In genomic region chr15:58472821-58473581, GRCh38 we compare ENCODE assay signal across 8 cellular contexts. TPM values are rescaled to one million over a fixed set of nuclear protein-coding genes. Genes with fewer than 3 reads are reported as not detected.
A peak's percentile ranks its signal among the peaks of the same experiment; 100 is the strongest.
DNase-seq lines count a peak whose midpoint lies in the region; ATAC-seq lines count a peak whose summit lies in the region.

No MANE protein-coding gene starts in this region.

- H3K27ac Mint-ChIP-seq in activated CD4-positive, alpha-beta T cell treated with anti-CD3 and anti-CD28 coated beads, Interleukin-2, amount 10 ng/mL, durations not matched to agents 7 days and 5 days = peak overlapping the region; percentile 92
- peak overlapping the region; percentile 90 to 97 (median 92) for H3K27ac Mint-ChIP-seq in immature natural killer cell

- CTCF ChIA-PET in activated CD4-positive, alpha-beta T cell treated with anti-CD3 and anti-CD28 coated beads, Interleukin-2, amount 10 ng/mL, durations not matched to agents 7 days and 5 days (lab: Charles Lee) = interaction anchor here (1.0 to 3.5 kb wide), 4 partner anchors 13 to 62 kb away, joined by 3 to 14 read pairs (median 5); no protein-coding TSS in a partner anchor

- peak overlapping the region; percentile 26 for H3K4me3 Mint-ChIP-seq in activated CD4-positive, alpha-beta T cell treated with anti-CD3 and anti-CD28 coated beads, Interleukin-2, amount 10 ng/mL, durations not matched to agents 7 days and 5 days
- peak overlapping the region; percentile 73 to 83 (median 81) for H3K4me3 Mint-ChIP-seq in immature natural killer cell

- H3K36me3 Mint-ChIP-seq in activated CD4-positive, alpha-beta T cell treated with anti-CD3 and anti-CD28 coated beads, Interleukin-2, amount 10 ng/mL, durations not matched to agents 7 days and 5 days (ENCODE audit: low read depth) = peaks cover 12% of the 10 kb centered on the region
- no peaks in the 10 kb centered on the region for H3K36me3 Mint-ChIP-seq in immature natural killer cell

- H3K4me1 Mint-ChIP-seq in activated CD4-positive, alpha-beta T cell treated with anti-CD3 and anti-CD28 coated beads, Interleukin-2, amount 10 ng/mL, durations not matched to agents 7 days and 5 days = peaks cover 62% of the 10 kb centered on the region
- H3K4me1 Mint-ChIP-seq in immature natural killer cell = peaks cover 69 to 73% of the 10 kb centered on the region in 2 donors

- H3K27me3 Mint-ChIP-seq in activated CD4-positive, alpha-beta T cell treated with anti-CD3 and anti-CD28 coated beads, Interleukin-2, amount 10 ng/mL, durations not matched to agents 7 days and 5 days = no peaks in the 10 kb centered on the region
- peaks cover 0 to 2% (median 2%) of the 10 kb centered on the region in 3 donors for H3K27me3 Mint-ChIP-seq in immature natural killer cell (ENCODE audit: low read depth in 3 of 3)

- peaks cover 2% of the 10 kb centered on the region for H3K9me3 Mint-ChIP-seq in activated CD4-positive, alpha-beta T cell treated with anti-CD3 and anti-CD28 coated beads, Interleukin-2, amount 10 ng/mL, durations not matched to agents 7 days and 5 days
- H3K9me3 Mint-ChIP-seq in immature natural killer cell = no peaks in the 10 kb centered on the region

- no peak for ATAC-seq in GM19035 (IDR thresholded peaks at IDR 0.05; ENCODE audit: unreplicated experiment)
- no peak for ATAC-seq in HG03565 (IDR thresholded peaks at IDR 0.05; ENCODE audit: unreplicated experiment)

- DNase-seq in stimulated activated CD4-positive, alpha-beta T cell treated with anti-CD3 and anti-CD28 coated beads, Interleukin-15, amount 100 ng/mL, for 48 hours (ENCODE audit: low read depth in 2 of 2) = peak; percentile 23 to 38
- DNase-seq in stimulated activated CD4-positive, alpha-beta T cell treated with anti-CD3 and anti-CD28 coated beads, Interleukin-4, amount 100 ng/mL, for 1 hour = no peak
- DNase-seq in activated CD4-positive, alpha-beta T cell treated with anti-CD3 and anti-CD28 coated beads, Interleukin-2, amount 10 ng/mL, durations not matched to agents 7 days and 5 days = peak; percentile 76
- DNase-seq in immature natural killer cell = peak; percentile 82 to 87 (median 86)
- no peak for DNase-seq in GM19238 (ENCODE audit: insufficient read length, low spot score)
- no peak for DNase-seq in cerebellar cortex (ENCODE audit: low spot score)

- POLR2A ChIA-PET in activated CD4-positive, alpha-beta T cell treated with anti-CD3 and anti-CD28 coated beads, Interleukin-2, amount 10 ng/mL, durations not matched to agents 7 days and 5 days (lab: Charles Lee) = no interaction called here

RNA-seq across cellular contexts. Expression of gene LIPC, which starts 41.2 kb away (rescaled TPM):
- 1 to 10 TPM; 1.5 to 3.9 TPM for total RNA-seq in activated CD4-positive, alpha-beta T cell treated with anti-CD3 and anti-CD28 coated beads, Interleukin-2, amount 10 ng/mL, durations not matched to agents 7 days and 5 days
- 1 to 10 TPM; 2.4 to 6.8 (median 2.8) TPM for polyA plus RNA-seq in immature natural killer cell

Comparison
In these comparisons a context has a peak if more than half of its experiments do, and no peak if none do; other contexts are left out.
1. DNase-seq: peak in stimulated activated CD4-positive, alpha-beta T cell treated with anti-CD3 and anti-CD28 coated beads, Interleukin-15, amount 100 ng/mL, for 48 hours (2 of 2), activated CD4-positive, alpha-beta T cell treated with anti-CD3 and anti-CD28 coated beads, Interleukin-2, amount 10 ng/mL, durations not matched to agents 7 days and 5 days (single experiment) and immature natural killer cell (3 of 3); none in stimulated activated CD4-positive, alpha-beta T cell treated with anti-CD3 and anti-CD28 coated beads, Interleukin-4, amount 100 ng/mL, for 1 hour (single experiment), GM19238 (single experiment) and cerebellar cortex (single experiment).